Comparison of ENCODE assay signal across 1 cellular context in the genomic region with DNA sequence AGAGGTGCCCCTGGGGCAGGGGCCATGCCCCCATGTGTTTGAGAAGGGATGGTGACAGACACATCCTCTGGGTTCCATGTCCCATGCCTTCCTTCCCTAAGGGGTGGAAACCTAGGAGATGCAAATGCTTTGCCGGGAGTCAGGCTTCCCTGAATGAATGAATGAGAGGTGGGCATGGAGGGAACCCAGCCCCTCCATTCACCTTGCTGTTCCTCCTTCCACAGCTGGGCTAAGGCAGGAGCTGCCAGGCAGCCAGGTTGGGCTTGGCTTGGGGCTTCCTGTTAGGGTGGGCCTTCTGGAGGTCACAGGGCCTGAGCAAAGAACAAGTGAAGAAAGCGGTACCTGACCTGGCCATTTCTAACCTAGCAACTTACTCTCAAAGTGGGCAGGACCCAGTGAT.
TF ChIP-seq lines count a peak whose summit lies in the region.

No MANE protein-coding gene starts in this region.

TF ChIP-seq in H1, 55 proteins besides CTCF, POLR2A, EP300 and RAD21:
- TF ChIP-seq CHD7 (IDR thresholded peaks at IDR 0.05; ENCODE audit: insufficient replicate concordance, low read length) (no peak), CREB1 (IDR thresholded peaks at IDR 0.05) (no peak), MAX (IDR thresholded peaks at IDR 0.05) (no peak), HDAC6 (IDR thresholded peaks at IDR 0.05; ENCODE audit: low read depth, low read length) (no peak)
- TF ChIP-seq, protein P1, sequence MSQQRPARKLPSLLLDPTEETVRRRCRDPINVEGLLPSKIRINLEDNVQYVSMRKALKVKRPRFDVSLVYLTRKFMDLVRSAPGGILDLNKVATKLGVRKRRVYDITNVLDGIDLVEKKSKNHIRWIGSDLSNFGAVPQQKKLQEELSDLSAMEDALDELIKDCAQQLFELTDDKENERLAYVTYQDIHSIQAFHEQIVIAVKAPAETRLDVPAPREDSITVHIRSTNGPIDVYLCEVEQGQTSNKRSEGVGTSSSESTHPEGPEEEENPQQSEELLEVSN (IDR thresholded peaks at IDR 0.05), result no peak
